ENCODE assay signal across 15 cellular contexts in the genomic region with DNA sequence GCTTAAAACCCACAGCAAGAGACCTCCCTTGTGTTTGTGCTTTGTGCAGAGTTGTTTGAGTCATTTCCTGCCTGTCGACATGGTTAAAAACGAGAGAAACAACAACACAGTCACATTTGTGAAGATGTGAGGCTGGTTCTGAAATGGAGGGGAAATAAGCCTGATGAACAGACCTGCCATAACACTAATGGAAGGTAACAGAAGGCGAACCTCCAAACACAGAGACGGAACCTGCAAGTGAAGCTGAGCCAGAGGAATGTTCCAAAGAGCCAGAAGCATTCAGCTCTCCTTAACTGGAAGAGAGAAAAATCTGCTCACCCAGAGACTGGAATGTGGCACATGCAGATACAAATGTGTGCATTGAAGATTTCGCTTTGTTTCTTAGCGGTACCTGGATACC. TPM values are rescaled to one million over a fixed set of nuclear protein-coding genes. Genes with fewer than 3 reads are reported as not detected.
DNase-seq lines count a peak whose midpoint lies in the region; ATAC-seq and TF ChIP-seq lines count a peak whose summit lies in the region.
"Had no signal": no experiment of that assay in that cellular context is flagged by ENCODE, and none has a peak within 500 bp of the region (broad histone marks: within the 10 kb centered on the region; RNA-seq: fewer than 3 reads in every experiment).

No MANE protein-coding gene starts in this region.

- no peaks in the 10 kb centered on the region for H3K9me2 ChIP-seq in PC-3 (replicated peaks; ENCODE audit: low read length)

- no peaks in the 10 kb centered on the region for H3K79me2 ChIP-seq in PC-3 (ENCODE audit: low read length)

- H4K20me1 ChIP-seq in PC-3 (ENCODE audit: low read length): no peaks in the 10 kb centered on the region

- no peaks in the 10 kb centered on the region for H3K27me3 Mint-ChIP-seq in endodermal cell (ENCODE audit: insufficient read depth)
- H3K27me3 Mint-ChIP-seq: activated naive CD8-positive, alpha-beta T cell treated with anti-CD3 and anti-CD28 coated beads for 36 hours had no signal

- H3K36me3 ChIP-seq in PC-3 (ENCODE audit: low read depth, low read length): no peaks in the 10 kb centered on the region
- H3K36me3 ChIP-seq in endodermal cell (ENCODE audit: control insufficient read depth, insufficient read depth, low read length): peaks cover 50% of the 10 kb centered on the region
- H3K36me3 ChIP-seq in mesodermal cell (ENCODE audit: control insufficient read depth, insufficient read depth, low read length): peaks cover 32% of the 10 kb centered on the region

- H3K4me1 ChIP-seq in PC-3 (ENCODE audit: insufficient read depth, low read length) (peaks cover 26% of the 10 kb centered on the region), endodermal cell (ENCODE audit: control insufficient read depth, insufficient read depth, low read length) (no peaks in the 10 kb centered on the region), mesodermal cell (ENCODE audit: control insufficient read depth, insufficient read depth, low read length, poor library complexity, severe bottlenecking) (peaks cover 34% of the 10 kb centered on the region)

- CTCF ChIA-PET in PC-3 (lab: Charles Lee): interaction anchor here (0.6 kb wide), 1 partner anchor 445 kb away, joined by 3 read pairs; no protein-coding TSS in a partner anchor

- H3F3A ChIP-seq in PC-3 (ENCODE audit: low read length, unreplicated experiment): no peaks in the 10 kb centered on the region

- no peak overlapping the region for H3K4me3 ChIP-seq in PC-3 (ENCODE audit: low read length)
- H3K4me3 ChIP-seq in endodermal cell (ENCODE audit: low read length): no peak overlapping the region
- H3K4me3 ChIP-seq in mesodermal cell (ENCODE audit: extremely low read depth, insufficient read depth, low read length, poor library complexity, severe bottlenecking): no peak overlapping the region

- WGBS in endodermal cell (ENCODE audit: insufficient coverage in 1 of 2, insufficient read length in 1 of 2), 2 experiments: 92 to 100% methylated on average over 3 to 6 of the region's 6 CpGs
- WGBS in mesodermal cell (ENCODE audit: insufficient coverage in 2 of 2), 2 experiments: 83% methylated on average over 2 of the region's 6 CpGs; no CpG with 5 or more reads in 1 of the 2 experiments

- no peak for ATAC-seq in PC-3
- ATAC-seq in HG03196 (IDR thresholded peaks at IDR 0.05; ENCODE audit: unreplicated experiment): no peak
- no peak for ATAC-seq in HG02884 (IDR thresholded peaks at IDR 0.05; ENCODE audit: unreplicated experiment)

- no peaks in the 10 kb centered on the region for H3K9me3 ChIP-seq in PC-3 (ENCODE audit: low read length)
- no peaks in the 10 kb centered on the region for H3K9me3 ChIP-seq in endodermal cell (ENCODE audit: control insufficient read depth, low read length)
- H3K9me3 ChIP-seq in mesodermal cell (ENCODE audit: control insufficient read depth, low read length): no peaks in the 10 kb centered on the region

- H3K27ac ChIP-seq in PC-3 (ENCODE audit: low read length): no peak overlapping the region
- no peak overlapping the region for H3K27ac ChIP-seq in endodermal cell (ENCODE audit: low read depth, low read length)
- H3K27ac ChIP-seq in mesodermal cell (ENCODE audit: low read depth, low read length, severe bottlenecking): peak overlapping the region; percentile 76

- H3K9ac ChIP-seq in PC-3 (ENCODE audit: low read length): no peak overlapping the region
- H3K9ac ChIP-seq in endodermal cell (ENCODE audit: extremely low read depth, low read length, poor library complexity, severe bottlenecking): no peak overlapping the region

- H3K9me3 Mint-ChIP-seq in endodermal cell: no peaks in the 10 kb centered on the region
- H3K9me3 Mint-ChIP-seq: activated naive CD8-positive, alpha-beta T cell treated with anti-CD3 and anti-CD28 coated beads for 36 hours had no signal

- DNase-seq in EL (peak; percentile 27), PC-3 (peak; percentile 20), endodermal cell (no peak), NCI-H1105 treated with DMSO at 0.1 percent for 48 hours (lab: John Stamatoyannopoulos, UW) (no peak)
- DNase-seq in effector CD4-positive, alpha-beta T cell: no peak
- DNase-seq: activated CD8-positive, alpha-beta memory T cell treated with anti-CD3 and anti-CD28 coated beads for 24 hours; activated naive CD8-positive, alpha-beta T cell treated with anti-CD3 and anti-CD28 coated beads for 36 hours; C1 segment of cervical spinal cord; GF-D8; KBM-7; NCI-H1694; NCI-H69 had no signal

- H3K4me2 ChIP-seq in PC-3 (ENCODE audit: low read length): no peak overlapping the region; the same call in 1 of the 2 replicates

- no peak overlapping the region for H2AFZ ChIP-seq in PC-3 (ENCODE audit: low read length)

- peaks cover 14% of the 10 kb centered on the region for H3K4me1 Mint-ChIP-seq in endodermal cell
- H3K4me1 Mint-ChIP-seq: activated naive CD8-positive, alpha-beta T cell treated with anti-CD3 and anti-CD28 coated beads for 36 hours had no signal

- BruUV-seq in PC-3 (replicated peaks; lab: Mats Ljungman, UMichigan): no TSS peak

- peak overlapping the region; percentile 89 for H3K27ac Mint-ChIP-seq in endodermal cell
- H3K27ac Mint-ChIP-seq: activated naive CD8-positive, alpha-beta T cell treated with anti-CD3 and anti-CD28 coated beads for 36 hours had no signal

- TF ChIP-seq CTCF in PC-3 (conservative IDR thresholded peaks at IDR 0.05; ENCODE audit: low read depth, low read length) (no peak), endodermal cell (conservative IDR thresholded peaks at IDR 0.05) (no peak)

- intact Hi-C loops in PC-3 (cut with micrococcal nuclease): no loop called here

- H3K27me3 ChIP-seq in PC-3 (ENCODE audit: low read length): no peaks in the 10 kb centered on the region
- no peaks in the 10 kb centered on the region for H3K27me3 ChIP-seq in endodermal cell (ENCODE audit: control insufficient read depth, insufficient read depth, low read length, poor library complexity, severe bottlenecking)

- POLR2A ChIA-PET in PC-3 (lab: Charles Lee; ENCODE audit: unreplicated experiment): no interaction called here

- H3K36me3 Mint-ChIP-seq in endodermal cell (ENCODE audit: low read depth): peaks cover 44% of the 10 kb centered on the region
- H3K36me3 Mint-ChIP-seq: activated naive CD8-positive, alpha-beta T cell treated with anti-CD3 and anti-CD28 coated beads for 36 hours had no signal

- H3K4me3 Mint-ChIP-seq in endodermal cell: no peak overlapping the region
- H3K4me3 Mint-ChIP-seq: activated naive CD8-positive, alpha-beta T cell treated with anti-CD3 and anti-CD28 coated beads for 36 hours had no signal

RNA-seq across cellular contexts. Expression of gene RAVER2, which starts 53.2 kb away (rescaled TPM):
- total RNA-seq in PC-3 (2014; rRNA removed) (11.4 and 12.2 TPM in 2 replicates), endodermal cell (10 to 100 TPM; 20.3 to 21.8 TPM)
- polyA plus RNA-seq in endodermal cell (2013, experiment 1 of 2): 17.2 TPM
- polyA plus RNA-seq in endodermal cell (2013, experiment 2 of 2): 16.0 TPM
- polyA plus RNA-seq in mesodermal cell (2013, experiment 1 of 2): 12.6 TPM
- polyA plus RNA-seq in mesodermal cell (2013, experiment 2 of 2): 13.1 TPM

Comparison
In these comparisons a context has a peak if more than half of its experiments do, and no peak if none do; other contexts are left out.
1. DNase-seq: peak in EL (single experiment) and PC-3 (single experiment); none in endodermal cell (single experiment), NCI-H1105 treated with DMSO at 0.1 percent for 48 hours (single experiment) and effector CD4-positive, alpha-beta T cell (single experiment).